27 cellular contexts compared by ENCODE assay signal in the genomic region with DNA sequence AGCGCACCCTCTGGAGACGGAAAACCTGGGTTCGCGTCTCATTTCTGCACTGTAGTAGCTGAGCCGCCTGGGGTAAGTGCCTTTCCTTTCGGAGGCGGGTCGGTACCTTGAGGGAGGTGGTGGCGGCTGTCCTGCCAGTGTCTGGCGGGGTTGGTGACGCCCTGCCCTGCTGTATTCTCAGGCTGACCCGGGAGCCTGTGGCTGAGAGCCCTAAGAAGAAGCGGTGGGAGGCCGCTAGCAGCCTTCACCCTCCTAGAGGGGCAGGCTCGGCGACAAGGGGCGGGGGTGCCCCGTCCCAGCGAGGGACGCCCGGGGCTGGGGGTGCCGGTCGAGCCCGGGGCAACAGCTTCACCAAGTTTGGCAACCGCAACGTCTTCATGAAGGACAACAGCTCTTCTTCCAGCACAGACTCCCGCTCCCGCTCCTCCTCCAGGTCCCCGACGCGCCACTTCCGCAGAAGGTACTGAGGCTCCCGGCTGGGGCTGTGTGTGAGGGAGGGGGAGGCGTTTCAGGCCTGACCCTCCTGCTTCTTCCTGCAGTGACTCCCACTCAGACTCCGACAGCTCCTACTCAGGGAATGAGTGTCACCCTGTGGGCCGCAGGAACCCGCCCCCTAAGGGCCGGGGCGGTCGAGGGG. TPM values are rescaled to one million over a fixed set of nuclear protein-coding genes. Genes with fewer than 3 reads are reported as not detected.
DNase-seq lines count a peak whose midpoint lies in the region; ATAC-seq and TF ChIP-seq lines count a peak whose summit lies in the region.
"Had no signal": no experiment of that assay in that cellular context is flagged by ENCODE, and none has a peak within 500 bp of the region (broad histone marks: within the 10 kb centered on the region; RNA-seq: fewer than 3 reads in every experiment).

No MANE protein-coding gene starts in this region.

- TF ChIP-seq CTCF in chondrocyte (IDR thresholded peaks at IDR 0.05) (no peak), neural cell (IDR thresholded peaks at IDR 0.05; ENCODE audit: poor library complexity, severe bottlenecking) (no peak)

- no peak overlapping the region for H3K4me3 ChIP-seq in neural cell (ENCODE audit: low read length)
- H3K4me3 ChIP-seq: GM23338, SJCRH30 had no signal

- peaks cover 13% of the 10 kb centered on the region for H3K79me2 ChIP-seq in neural cell (replicated peaks; ENCODE audit: insufficient read depth, low read length)

- no peaks in the 10 kb centered on the region for H3K9me3 ChIP-seq in neural cell (ENCODE audit: low read length)
- H3K9me3 ChIP-seq: BE2C, SJCRH30 had no signal

- H3K9ac ChIP-seq in neural cell (ENCODE audit: low read length) = no peak overlapping the region

- no peak overlapping the region for H2AFZ ChIP-seq in neural cell (ENCODE audit: low read depth, low read length)
- H2AFZ ChIP-seq: GM23338 had no signal

- no peak for TF ChIP-seq RAD21 in neural cell (conservative IDR thresholded peaks at IDR 0.05)

- H3K27me3 Mint-ChIP-seq in activated naive CD4-positive, alpha-beta T cell treated with anti-CD3 and anti-CD28 coated beads, Interleukin-2, amount 50 U/mL, for 24 hours = no peaks in the 10 kb centered on the region
- H3K27me3 Mint-ChIP-seq in chondrocyte (ENCODE audit: low read depth) = no peaks in the 10 kb centered on the region

- peaks cover 5% of the 10 kb centered on the region for H4K20me1 ChIP-seq in neural cell (ENCODE audit: insufficient read depth)

- H3K4me2 ChIP-seq in neural cell (ENCODE audit: low read length) = no peak overlapping the region
- H3K4me2 ChIP-seq: GM23338 had no signal

- no peak overlapping the region for H3K4me3 Mint-ChIP-seq in activated naive CD4-positive, alpha-beta T cell treated with anti-CD3 and anti-CD28 coated beads, Interleukin-2, amount 50 U/mL, for 24 hours
- no peak overlapping the region for H3K4me3 Mint-ChIP-seq in chondrocyte (ENCODE audit: unreplicated experiment)
- H3K4me3 Mint-ChIP-seq: CD14-positive monocyte, GM23338, H9, HFFc6 had no signal

- H3K4me1 Mint-ChIP-seq in activated naive CD4-positive, alpha-beta T cell treated with anti-CD3 and anti-CD28 coated beads, Interleukin-2, amount 50 U/mL, for 24 hours = peaks cover 29% of the 10 kb centered on the region
- peaks cover 32% of the 10 kb centered on the region for H3K4me1 Mint-ChIP-seq in chondrocyte (ENCODE audit: low read depth)

- H3K27me3 ChIP-seq in neural cell (ENCODE audit: insufficient read depth, low read depth, low read length) = no peaks in the 10 kb centered on the region
- H3K27me3 ChIP-seq: BE2C, SJCRH30 had no signal

- H3K9me3 Mint-ChIP-seq in activated naive CD4-positive, alpha-beta T cell treated with anti-CD3 and anti-CD28 coated beads, Interleukin-2, amount 50 U/mL, for 24 hours = no peaks in the 10 kb centered on the region
- H3K9me3 Mint-ChIP-seq in activated naive CD4-positive, alpha-beta T cell treated with anti-CD3 and anti-CD28 coated beads, Interleukin-2, amount 50 U/mL, for 72 hours = no peaks in the 10 kb centered on the region
- H3K9me3 Mint-ChIP-seq in chondrocyte (ENCODE audit: low read depth) = no peaks in the 10 kb centered on the region
- H3K9me3 Mint-ChIP-seq: CD14-positive monocyte, GM23338, HFFc6 had no signal

- TF ChIP-seq EP300 in neural cell (conservative IDR thresholded peaks at IDR 0.05; ENCODE audit: poor library complexity, severe bottlenecking) = no peak

- H3K27ac Mint-ChIP-seq in activated naive CD4-positive, alpha-beta T cell treated with anti-CD3 and anti-CD28 coated beads, Interleukin-2, amount 50 U/mL, for 24 hours = peak overlapping the region; percentile 23
- peak overlapping the region in 1 of 2 donors; percentile 77 for H3K27ac Mint-ChIP-seq in activated naive CD4-positive, alpha-beta T cell treated with anti-CD3 and anti-CD28 coated beads, Interleukin-2, amount 50 U/mL, for 72 hours
- no peak overlapping the region for H3K27ac Mint-ChIP-seq in chondrocyte (ENCODE audit: unreplicated experiment)
- H3K27ac Mint-ChIP-seq: GM23338, H9, HFFc6 had no signal

- H3F3A ChIP-seq in neural cell (ENCODE audit: insufficient read depth, low read length, poor library complexity, severe bottlenecking) = no peaks in the 10 kb centered on the region

- H3K36me3 Mint-ChIP-seq in activated naive CD4-positive, alpha-beta T cell treated with anti-CD3 and anti-CD28 coated beads, Interleukin-2, amount 50 U/mL, for 24 hours = peaks cover 16% of the 10 kb centered on the region
- H3K36me3 Mint-ChIP-seq in activated naive CD4-positive, alpha-beta T cell treated with anti-CD3 and anti-CD28 coated beads, Interleukin-2, amount 50 U/mL, for 72 hours = peaks cover 25 to 31% of the 10 kb centered on the region in 2 donors
- peaks cover 42% of the 10 kb centered on the region for H3K36me3 Mint-ChIP-seq in chondrocyte (ENCODE audit: low read depth)

- ATAC-seq in activated naive CD4-positive, alpha-beta T cell treated with anti-CD3 and anti-CD28 coated beads, Interleukin-2, amount 50 U/mL, for 72 hours = no peak
- ATAC-seq in HG02870 (IDR thresholded peaks at IDR 0.05; ENCODE audit: unreplicated experiment) = no peak
- ATAC-seq: GM23338, SK-N-SH treated with all-trans-retinoic acid at 6 μM for 48 hours had no signal

- H3K36me3 ChIP-seq in neural cell (ENCODE audit: insufficient read depth, low read length) = peaks cover 10% of the 10 kb centered on the region

- no peak overlapping the region for H3K27ac ChIP-seq in neural cell (ENCODE audit: low read length)
- H3K27ac ChIP-seq: 22Rv1, SJCRH30 had no signal

- H3K9me2 ChIP-seq in neural cell (ENCODE audit: insufficient read depth, low read length) = no peaks in the 10 kb centered on the region

- DNase-seq in activated naive CD4-positive, alpha-beta T cell treated with anti-CD3 and anti-CD28 coated beads, Interleukin-2, amount 50 U/mL, for 72 hours (ENCODE audit: low spot score in 2 of 2) = no peak
- DNase-seq in chondrocyte (ENCODE audit: low spot score) = peak; percentile 79
- DNase-seq in DMS 273 (lab: John Stamatoyannopoulos, UW; ENCODE audit: unreplicated experiment) = no peak
- no peak for DNase-seq in hippocampal formation (lab: John Stamatoyannopoulos, UW)
- DNase-seq: BE2C, DMS53, H9, HFFc6, Kasumi-1, MV-4-11, NCI-H1105, NCI-H146, NCI-H1930, NCI-H446, NCI-H524 treated with DMSO at 0.1 percent for 48 hours, NCI-H774, SJCRH30 had no signal

TF ChIP-seq in neural cell, 6 proteins besides CTCF, POLR2A, EP300 and RAD21:
- peak; percentile 6 for TF ChIP-seq POLR2AphosphoS5 (IDR thresholded peaks at IDR 0.05)
- no peak for TF ChIP-seq TAF1 (IDR thresholded peaks at IDR 0.05; ENCODE audit: low read depth)

RNA-seq across cellular contexts. Expression of gene LENG8, which starts 6.9 kb away (rescaled TPM):
- total RNA-seq in activated naive CD4-positive, alpha-beta T cell treated with anti-CD3 and anti-CD28 coated beads, Interleukin-2, amount 50 U/mL, for 72 hours = 100 to 1,000 TPM; 191 to 205 TPM
- total RNA-seq in chondrocyte = 110 to 166 TPM (median 116 TPM) in 3 replicates
- 24.2 and 50.8 TPM in 2 replicates for polyA plus RNA-seq in neural cell
- 54.8 and 72.5 TPM in 2 replicates for polyA minus RNA-seq in neural cell

RNA-seq across cellular contexts. Expression of gene LENG9, which starts 7.7 kb away (rescaled TPM):
- 1 to 10 TPM; 2.5 to 5.8 TPM for total RNA-seq in activated naive CD4-positive, alpha-beta T cell treated with anti-CD3 and anti-CD28 coated beads, Interleukin-2, amount 50 U/mL, for 72 hours
- total RNA-seq in chondrocyte = 10.2 to 14.8 TPM (median 13.2 TPM) in 3 replicates
- 0.58 and 0.82 TPM in 2 replicates for polyA plus RNA-seq in neural cell
- polyA minus RNA-seq in neural cell = 1.5 and 2.2 TPM in 2 replicates

RNA-seq across cellular contexts. Expression of gene CDC42EP5, which starts 17.2 kb away (rescaled TPM):
- total RNA-seq in activated naive CD4-positive, alpha-beta T cell treated with anti-CD3 and anti-CD28 coated beads, Interleukin-2, amount 50 U/mL, for 72 hours = not detected
- 62.9 to 66.4 TPM (median 66.4 TPM) in 3 replicates for total RNA-seq in chondrocyte
- polyA plus RNA-seq in neural cell = not detected in 2 replicates
- polyA minus RNA-seq in neural cell = not detected in 2 replicates
- polyA plus RNA-seq: CD14-positive monocyte had no signal

RNA-seq across cellular contexts. Expression of gene TTYH1, which starts 40.6 kb away (rescaled TPM):
- total RNA-seq in activated naive CD4-positive, alpha-beta T cell treated with anti-CD3 and anti-CD28 coated beads, Interleukin-2, amount 50 U/mL, for 72 hours = under 1 TPM in 1 of 2 donors, not detected in 1; 0.37 TPM
- total RNA-seq in chondrocyte = 0.49 TPM in 1 of 3 replicates, not detected in the others
- 33.4 and 36.1 TPM in 2 replicates for polyA plus RNA-seq in neural cell
- 23.4 and 35.3 TPM in 2 replicates for polyA minus RNA-seq in neural cell
- total RNA-seq: Daoy, M059J, SJCRH30 had no signal
- polyA plus RNA-seq: CD14-positive monocyte had no signal

RNA-seq across cellular contexts. Expression of gene LAIR2, which starts 46.7 kb away (rescaled TPM):
- total RNA-seq in activated naive CD4-positive, alpha-beta T cell treated with anti-CD3 and anti-CD28 coated beads, Interleukin-2, amount 50 U/mL, for 72 hours = 1 to 10 TPM; 1.7 to 8.4 TPM
- total RNA-seq in chondrocyte = not detected in 3 replicates
- not detected in 2 replicates for polyA plus RNA-seq in neural cell
- polyA minus RNA-seq in neural cell = not detected in 2 replicates
- total RNA-seq: Daoy, G401, GM23338, H9, HFFc6, M059J, SJCRH30 had no signal
- polyA plus RNA-seq: GM23338 had no signal

Comparison
In these comparisons a context has a peak if more than half of its experiments do, and no peak if none do; other contexts are left out.
1. RNA of gene CDC42EP5, which starts 17.2 kb away (total RNA-seq): 62.9 to 66.4 TPM in chondrocyte; not detected in activated naive CD4-positive, alpha-beta T cell treated with anti-CD3 and anti-CD28 coated beads, Interleukin-2, amount 50 U/mL, for 72 hours; every median in the first group is over 10 times any median in the second.